ENCODE assay signal across 9 cellular contexts in genomic region chr12:111570090-111570961, GRCh38. TPM values are rescaled to one million over a fixed set of nuclear protein-coding genes. Genes with fewer than 3 reads are reported as not detected.
DNase-seq lines count a peak whose midpoint lies in the region; ATAC-seq and TF ChIP-seq lines count a peak whose summit lies in the region.
"Had no signal": no experiment of that assay in that cellular context is flagged by ENCODE, and none has a peak within 500 bp of the region (broad histone marks: within the 10 kb centered on the region; RNA-seq: fewer than 3 reads in every experiment).

No MANE protein-coding gene starts in this region.

- H2BK12ac ChIP-seq in neuronal stem cell (ENCODE audit: low read length) = no peak overlapping the region

- peaks cover 6% of the 10 kb centered on the region for H3K79me1 ChIP-seq in neuronal stem cell (ENCODE audit: low read depth, low read length)

- in situ Hi-C loops in GM23248 (cut with MboI) = no loop called here

- peaks cover 19% of the 10 kb centered on the region for H3F3A ChIP-seq in GM23248 (ENCODE audit: insufficient read depth)

- TF ChIP-seq CTCF in fibroblast of the aortic adventitia (IDR thresholded peaks at IDR 0.05; ENCODE audit: insufficient read depth, low read length) = no peak

- H3K9ac ChIP-seq in GM23248 = no peak overlapping the region
- peak overlapping the region; percentile 47 for H3K9ac ChIP-seq in skeletal muscle satellite cell (ENCODE audit: low read depth, low read length)
- no peak overlapping the region for H3K9ac ChIP-seq in neuronal stem cell (ENCODE audit: low read depth, low read length, poor library complexity)

- H3K36me3 ChIP-seq in GM23248 (ENCODE audit: low read depth) (no peaks in the 10 kb centered on the region), SJSA1 (peaks cover 10% of the 10 kb centered on the region; the same call in 1 of the 2 replicates), skeletal muscle satellite cell (ENCODE audit: insufficient read depth, low read length) (peaks cover 3% of the 10 kb centered on the region), neuronal stem cell (replicated peaks in 1 of 2; ENCODE audit: control insufficient read depth in 2 of 2, insufficient read depth in 2 of 2, low read length in 2 of 2) (peaks cover 0 to 14% of the 10 kb centered on the region in 2 donors)
- H3K36me3 ChIP-seq: HAP-1 had no signal

- H3K27ac ChIP-seq in GM23248 (peak overlapping the region; percentile 48), SJSA1 (peak overlapping the region; percentile 87), neuronal stem cell (replicated peaks; ENCODE audit: low read length) (no peak overlapping the region)

- no peak for ATAC-seq in GM18909 (IDR thresholded peaks at IDR 0.05; ENCODE audit: poor library complexity, unreplicated experiment)
- ATAC-seq: activated CD8-positive, alpha-beta memory T cell treated with anti-CD3 and anti-CD28 coated beads, Interleukin-2, amount 10 ng/mL, durations not matched to agents 7 days and 5 days had no signal

- H3K4ac ChIP-seq in neuronal stem cell (ENCODE audit: low read length) = no peak overlapping the region

- no peak overlapping the region for H4K8ac ChIP-seq in neuronal stem cell (ENCODE audit: low read depth, low read length)

- WGBS in GM23248 (ENCODE audit: low coverage in 1 of 2, low lambda C conversion rate in 2 of 2, missing lambda C conversion rate in 2 of 2), 2 experiments = 46 to 49% methylated on average over 9 of the region's 9 CpGs
- WGBS in neuronal stem cell (ENCODE audit: extremely low coverage in 2 of 2, insufficient read length in 2 of 2, insufficient replicate concordance in 1 of 2), 2 donors = no CpG with 5 or more reads among the region's 9 CpGs

- no peak overlapping the region for H4K91ac ChIP-seq in neuronal stem cell (ENCODE audit: low read depth, low read length, poor library complexity)

- H3K4me1 ChIP-seq in GM23248 (ENCODE audit: insufficient read depth) = peaks cover 35% of the 10 kb centered on the region
- H3K4me1 ChIP-seq in SJSA1 (replicated peaks) = peaks cover 33% of the 10 kb centered on the region
- H3K4me1 ChIP-seq in skeletal muscle satellite cell (ENCODE audit: control insufficient read depth, insufficient read depth, low read length) = peaks cover 32% of the 10 kb centered on the region
- H3K4me1 ChIP-seq in neuronal stem cell (ENCODE audit: control insufficient read depth in 2 of 2, insufficient read depth in 1 of 2, low read depth in 1 of 2, low read length in 2 of 2) = no peaks in the 10 kb centered on the region
- H3K4me1 ChIP-seq: HAP-1 had no signal

- no peaks in the 10 kb centered on the region for H3K9me3 ChIP-seq in GM23248 (ENCODE audit: low read depth)
- H3K9me3 ChIP-seq in SJSA1 (replicated peaks) = no peaks in the 10 kb centered on the region
- no peaks in the 10 kb centered on the region for H3K9me3 ChIP-seq in skeletal muscle satellite cell (replicated peaks; ENCODE audit: low read length)
- no peaks in the 10 kb centered on the region for H3K9me3 ChIP-seq in neuronal stem cell (replicated peaks in 1 of 2; ENCODE audit: control insufficient read depth in 2 of 2, insufficient read depth in 1 of 2, low read depth in 1 of 2, low read length in 2 of 2)
- H3K9me3 ChIP-seq: HAP-1 had no signal

- H3K4me2 ChIP-seq in GM23248 (ENCODE audit: unreplicated experiment) = peak overlapping the region; percentile 55
- H3K4me2 ChIP-seq in skeletal muscle satellite cell (ENCODE audit: low read length) = peak overlapping the region; percentile 66
- no peak overlapping the region for H3K4me2 ChIP-seq in neuronal stem cell (ENCODE audit: insufficient read depth, low read length, poor library complexity, severe bottlenecking)

- H2AK5ac ChIP-seq in neuronal stem cell (ENCODE audit: low read depth, low read length) = no peak overlapping the region

- H3K79me2 ChIP-seq in GM23248 (ENCODE audit: insufficient read depth) = peaks cover 100% of the 10 kb centered on the region

- no peak overlapping the region for H3K14ac ChIP-seq in neuronal stem cell (ENCODE audit: low read length)

- no peak overlapping the region for H3K18ac ChIP-seq in neuronal stem cell (ENCODE audit: low read length)

- H4K20me1 ChIP-seq in GM23248 (ENCODE audit: insufficient read depth) = no peaks in the 10 kb centered on the region

- H3K27me3 ChIP-seq in GM23248 (replicated peaks; ENCODE audit: insufficient read depth) = no peaks in the 10 kb centered on the region
- no peaks in the 10 kb centered on the region for H3K27me3 ChIP-seq in SJSA1 (replicated peaks)
- H3K27me3 ChIP-seq in skeletal muscle satellite cell (ENCODE audit: control insufficient read depth, insufficient read depth, low read length) = no peaks in the 10 kb centered on the region
- no peaks in the 10 kb centered on the region for H3K27me3 ChIP-seq in neuronal stem cell (ENCODE audit: control insufficient read depth in 3 of 3, insufficient read depth in 3 of 3, low read depth in 1 of 3, low read length in 3 of 3)

- H2BK120ac ChIP-seq in neuronal stem cell (ENCODE audit: low read depth, low read length) = no peak overlapping the region

- H3K4me3 ChIP-seq in GM23248 (peak overlapping the region; percentile 51; the same call in 1 of the 2 replicates), SJSA1 (no peak overlapping the region), fibroblast of the aortic adventitia (ENCODE audit: low read depth, low read length) (no peak overlapping the region), skeletal muscle satellite cell (ENCODE audit: low read length) (peak overlapping the region; percentile 23), neuronal stem cell (ENCODE audit: low read length in 2 of 2) (no peak overlapping the region)
- H3K4me3 ChIP-seq: HAP-1 had no signal

- DNase-seq in GM23248 (peak; percentile 87), SJSA1 (ENCODE audit: low read depth in 1 of 2, low spot score in 2 of 2) (peak; percentile 71), fibroblast of the aortic adventitia (ENCODE audit: low read depth) (peak; percentile 85), neuronal stem cell (ENCODE audit: low spot score) (no peak)
- no peak for DNase-seq in activated CD4-positive, alpha-beta T cell treated with anti-CD3 and anti-CD28 coated beads, Interleukin-2, amount 50 U/mL, for 4 hours
- DNase-seq: activated CD8-positive, alpha-beta memory T cell treated with anti-CD3 and anti-CD28 coated beads, Interleukin-2, amount 10 ng/mL, durations not matched to agents 7 days and 5 days had no signal

- H3K9me2 ChIP-seq in GM23248 (ENCODE audit: insufficient read depth) = no peaks in the 10 kb centered on the region

- H2BK15ac ChIP-seq in neuronal stem cell (ENCODE audit: low read length) = no peak overlapping the region

- H3K23ac ChIP-seq in neuronal stem cell (ENCODE audit: low read depth, low read length, poor library complexity) = no peak overlapping the region

- no peak overlapping the region for H2AFZ ChIP-seq in GM23248
- H2AFZ ChIP-seq in neuronal stem cell (ENCODE audit: low read length) = no peak overlapping the region

- no peak overlapping the region for H2BK5ac ChIP-seq in neuronal stem cell (ENCODE audit: low read length)

RNA-seq across cellular contexts. Expression of gene ATXN2, which starts 28.8 kb away (rescaled TPM):
- total RNA-seq in GM23248 (2014; rRNA removed; shearing (Covaris generic)) = 15.0 and 19.2 TPM in 2 replicates
- polyA plus RNA-seq in GM23248 (2016; fragmentation: Nextera tagmentation; extraction: Ambion mirVana) = 46.2 and 56.4 TPM in 2 replicates
- 13.6 and 19.0 TPM in 2 replicates for total RNA-seq in SJSA1 (2014; rRNA removed; shearing (Covaris generic))
- 45.7 and 114 TPM in 2 replicates for total RNA-seq in fibroblast of the aortic adventitia (ENCODE audit: low replicate concordance)
- total RNA-seq in skeletal muscle satellite cell (2012; rRNA removed) = 23.4 and 28.6 TPM in 2 replicates
- polyA plus RNA-seq in neuronal stem cell (2013, experiment 1 of 2) = 45.8 TPM
- polyA plus RNA-seq in neuronal stem cell (2013, experiment 2 of 2) = 44.3 TPM

Comparison
In these comparisons a context has a peak if more than half of its experiments do, and no peak if none do; other contexts are left out.
1. DNase-seq: peak in GM23248 (single experiment), SJSA1 (2 of 2) and fibroblast of the aortic adventitia (single experiment); none in activated CD4-positive, alpha-beta T cell treated with anti-CD3 and anti-CD28 coated beads, Interleukin-2, amount 50 U/mL, for 4 hours (0 of 2) and neuronal stem cell (single experiment).
2. H3K4me3 ChIP-seq: peak in GM23248 (single experiment) and skeletal muscle satellite cell (single experiment); none in SJSA1 (single experiment), fibroblast of the aortic adventitia (single experiment) and neuronal stem cell (0 of 2).